Comparison of ENCODE assay signal across 8 cellular contexts in the genomic region with DNA sequence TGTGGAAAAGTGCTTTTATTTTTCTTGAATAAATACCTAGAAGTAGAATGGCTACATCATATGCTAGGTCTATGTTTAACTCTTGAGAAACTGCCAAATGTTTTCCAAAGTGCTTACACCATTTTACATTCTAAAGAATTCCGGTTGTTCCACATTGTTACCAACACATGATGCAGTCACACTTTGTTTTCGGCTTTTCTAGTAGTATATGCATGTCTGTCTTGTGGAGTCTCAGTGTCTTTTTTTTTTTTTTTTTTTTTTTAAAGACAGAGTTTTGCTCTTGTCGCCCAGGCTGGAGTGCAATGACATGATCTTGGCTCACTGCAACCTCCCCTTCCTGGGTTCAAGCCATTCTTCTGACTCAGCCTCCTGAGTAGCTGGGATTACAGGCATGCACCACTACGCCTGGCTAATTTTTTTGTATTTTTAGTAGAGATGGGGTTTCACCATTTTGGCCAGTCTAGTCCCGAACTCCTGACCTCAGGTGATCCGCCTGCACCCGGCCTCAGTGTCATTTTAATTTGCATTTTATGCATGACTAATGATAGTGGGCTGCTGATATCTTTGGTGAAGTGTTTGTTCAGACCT. TPM values are rescaled to one million over a fixed set of nuclear protein-coding genes. Genes with fewer than 3 reads are reported as not detected.
DNase-seq lines count a peak whose midpoint lies in the region; ATAC-seq and TF ChIP-seq lines count a peak whose summit lies in the region.
"Not testable (repeated sequence)": the region's sequence is repeated elsewhere in the genome, so short reads cannot be mapped to it uniquely, and the experiment has no call there.

No MANE protein-coding gene starts in this region.

- H3K9me2 ChIP-seq in PC-3 (replicated peaks; ENCODE audit: low read length) = not testable (repeated sequence)

- H3F3A ChIP-seq in PC-3 (ENCODE audit: low read length, unreplicated experiment) = not testable (repeated sequence)

- not testable (repeated sequence) for H3K27me3 Mint-ChIP-seq in memory B cell; stimulated activated naive B cell treated with anti-CD40 and anti-IgM and Interleukin-4, amounts not matched to agents 10 μg/mL and 1 μg/mL and 100 μg/mL, for 72 hours

- H2AFZ ChIP-seq in PC-3 (ENCODE audit: low read length) = not testable (repeated sequence)

- POLR2A ChIA-PET in PC-3 (lab: Charles Lee; ENCODE audit: unreplicated experiment) = not testable (repeated sequence)

- H3K4me1 ChIP-seq in PC-3 (ENCODE audit: insufficient read depth, low read length) = not testable (repeated sequence)
- peaks cover 9 to 62% of the 10 kb centered on the region in 2 donors for H3K4me1 ChIP-seq in adrenal gland (replicated peaks in 1 of 2)

- H3K27ac ChIP-seq in PC-3 (ENCODE audit: low read length) = not testable (repeated sequence)
- peak overlapping the region in 1 of 5 donors; percentile 30 for H3K27ac ChIP-seq in adrenal gland

- not testable (repeated sequence) for H3K9me3 ChIP-seq in PC-3 (ENCODE audit: low read length); adrenal gland (replicated peaks in 1 of 3)

- CTCF ChIA-PET in PC-3 (lab: Charles Lee) = not testable (repeated sequence)

- intact Hi-C loops in PC-3 (cut with micrococcal nuclease); adrenal gland (cut with DNase I): not testable (repeated sequence)

- not testable (repeated sequence) for BruUV-seq in PC-3 (replicated peaks; lab: Mats Ljungman, UMichigan)

- peaks cover 26% of the 10 kb centered on the region for H4K20me1 ChIP-seq in PC-3 (ENCODE audit: low read length)

- ATAC-seq in PC-3 = not testable (repeated sequence)
- peak; percentile 53 for ATAC-seq in memory B cell (ENCODE audit: low read depth)
- peak; percentile 49 to 65 for ATAC-seq in stimulated activated naive B cell treated with anti-CD40 and anti-IgM and Interleukin-4, amounts not matched to agents 10 μg/mL and 1 μg/mL and 100 μg/mL, for 72 hours (replicated peaks)

- H3K9ac ChIP-seq in PC-3 (ENCODE audit: low read length) = not testable (repeated sequence)

- peaks cover 92% of the 10 kb centered on the region for H3K79me2 ChIP-seq in PC-3 (ENCODE audit: low read length)

- peaks cover 27% of the 10 kb centered on the region for H3K4me1 Mint-ChIP-seq in memory B cell
- peaks cover 19 to 53% of the 10 kb centered on the region in 2 donors for H3K4me1 Mint-ChIP-seq in stimulated activated naive B cell treated with anti-CD40 and anti-IgM and Interleukin-4, amounts not matched to agents 10 μg/mL and 1 μg/mL and 100 μg/mL, for 72 hours

- H3K4me2 ChIP-seq in PC-3 (ENCODE audit: low read length) = not testable (repeated sequence)

- 55 to 62% (median 56%) methylated on average over 7 of the region's 7 CpGs for WGBS in adrenal gland, 4 donors

- DNase-seq in AG10803 (ENCODE audit: low read depth) (peak; percentile 44), HCEC 1CT (peak; percentile 60), PC-3 (peak; percentile 60), adrenal gland (peak in 5 of 7 donors; percentile 40 to 64 (median 47)), dermis blood vessel endothelial cell (peak; percentile 30), fibroblast of villous mesenchyme (ENCODE audit: low read depth) (peak; percentile 71)
- DNase-seq in memory B cell (ENCODE audit: low spot score in 2 of 2); stimulated activated naive B cell treated with anti-CD40 and anti-IgM and Interleukin-4, amounts not matched to agents 10 μg/mL and 1 μg/mL and 100 μg/mL, for 72 hours: not testable (repeated sequence)

- H3K27ac Mint-ChIP-seq in memory B cell; stimulated activated naive B cell treated with anti-CD40 and anti-IgM and Interleukin-4, amounts not matched to agents 10 μg/mL and 1 μg/mL and 100 μg/mL, for 72 hours: not testable (repeated sequence)

- not testable (repeated sequence) for TF ChIP-seq POLR2A in adrenal gland (IDR thresholded peaks at IDR 0.05)

- H3K27me3 ChIP-seq in PC-3 (ENCODE audit: low read length); adrenal gland: not testable (repeated sequence)

- H3K9me3 Mint-ChIP-seq in memory B cell; stimulated activated naive B cell treated with anti-CD40 and anti-IgM and Interleukin-4, amounts not matched to agents 10 μg/mL and 1 μg/mL and 100 μg/mL, for 72 hours: not testable (repeated sequence)

- not testable (repeated sequence) for H3K36me3 Mint-ChIP-seq in memory B cell
- peaks cover 8 to 22% of the 10 kb centered on the region in 2 donors for H3K36me3 Mint-ChIP-seq in stimulated activated naive B cell treated with anti-CD40 and anti-IgM and Interleukin-4, amounts not matched to agents 10 μg/mL and 1 μg/mL and 100 μg/mL, for 72 hours

- not testable (repeated sequence) for H3K4me3 ChIP-seq in AG10803 (ENCODE audit: low read length); PC-3 (ENCODE audit: low read length); adrenal gland; fibroblast of villous mesenchyme (ENCODE audit: low read depth, low read length)

- not testable (repeated sequence) for H3K4me3 Mint-ChIP-seq in memory B cell
- peak overlapping the region in 1 of 2 donors; percentile 3 for H3K4me3 Mint-ChIP-seq in stimulated activated naive B cell treated with anti-CD40 and anti-IgM and Interleukin-4, amounts not matched to agents 10 μg/mL and 1 μg/mL and 100 μg/mL, for 72 hours

- peaks cover 12% of the 10 kb centered on the region; the same call in 1 of the 2 replicates for H3K36me3 ChIP-seq in PC-3 (ENCODE audit: low read depth, low read length)
- H3K36me3 ChIP-seq in adrenal gland (replicated peaks in 1 of 2) = not testable (repeated sequence)

- not testable (repeated sequence) for TF ChIP-seq CTCF in AG10803 (conservative IDR thresholded peaks at IDR 0.05; ENCODE audit: low read length); PC-3 (conservative IDR thresholded peaks at IDR 0.05; ENCODE audit: low read depth, low read length); adrenal gland (IDR thresholded peaks at IDR 0.05); fibroblast of villous mesenchyme (IDR thresholded peaks at IDR 0.05; ENCODE audit: insufficient read depth, low read depth, low read length)

RNA-seq across cellular contexts. Expression of gene AGFG1, which starts 46.4 kb away (rescaled TPM):
- total RNA-seq in PC-3 (2014; rRNA removed) (44.0 and 56.3 TPM in 2 replicates), adrenal gland (100 to 1,000 TPM in 2 of 8 donors, 10 to 100 TPM in 6; 40.1 to 117 (median 79.3) TPM), dermis blood vessel endothelial cell (45.9 and 74.0 TPM in 2 replicates), fibroblast of villous mesenchyme (30.0 and 56.1 TPM in 2 replicates)
- polyA plus RNA-seq in adrenal gland = 100 to 1,000 TPM in 1 of 3 donors, 10 to 100 TPM in 2; 13.5 to 108 (median 19.7) TPM
